ENCODE assay signal across 1 cellular context in the genomic region with DNA sequence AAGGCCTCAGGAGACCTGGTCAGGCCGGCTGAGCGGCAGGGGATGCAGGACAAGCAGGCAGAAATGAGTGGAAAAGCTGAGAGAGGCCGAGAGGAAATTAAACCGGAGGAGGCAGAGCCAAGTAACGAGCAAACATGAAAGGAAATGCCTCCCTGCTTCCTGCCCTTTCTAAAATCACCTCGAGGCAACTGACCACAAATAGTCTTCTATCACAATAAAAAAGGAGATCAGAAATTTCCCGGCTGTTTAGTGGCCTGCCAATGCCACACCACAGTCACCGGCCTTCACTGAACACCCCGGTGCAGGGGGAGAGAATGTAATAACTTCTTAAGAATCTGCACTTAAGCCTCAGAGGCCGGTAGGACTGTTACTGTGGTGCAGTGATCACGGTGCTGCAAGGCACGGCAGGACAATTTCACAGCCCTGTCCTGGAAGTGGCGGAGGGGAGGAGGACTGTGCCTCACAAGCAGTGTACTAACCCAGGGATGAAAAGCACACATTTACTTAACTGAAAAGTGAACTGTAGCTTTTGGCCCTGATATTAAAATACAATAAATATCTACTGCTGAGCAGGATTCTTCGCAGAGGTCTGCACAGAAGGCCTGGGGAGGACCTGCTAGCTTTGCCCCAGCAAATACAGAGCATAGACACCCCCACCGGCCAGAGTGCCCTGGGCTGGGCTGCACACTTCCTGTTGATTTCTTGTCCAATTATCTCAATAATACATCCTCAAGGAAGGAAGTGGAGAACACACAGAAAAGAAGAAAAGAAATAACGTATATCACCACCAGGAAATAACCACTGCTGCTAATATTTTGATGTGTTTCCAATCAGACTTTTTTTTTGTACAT.
TF ChIP-seq lines count a peak whose summit lies in the region.

No MANE protein-coding gene starts in this region.

TF ChIP-seq in endothelial cell of umbilical vein, 7 proteins besides CTCF, POLR2A, EP300 and RAD21 (continued from another document):
- TF ChIP-seq POLR2AphosphoS5 (IDR thresholded peaks at IDR 0.05; ENCODE audit: insufficient read depth, low read depth, low read length) (no peak), EZH2 (IDR thresholded peaks at IDR 0.05; ENCODE audit: borderline replicate concordance, low read depth, low read length, severe bottlenecking) (no peak)
